8 cellular contexts compared by ENCODE assay signal in genomic region chr9:107487521-107488399, GRCh38.
A peak's percentile ranks its signal among the peaks of the same experiment; 100 is the strongest.
DNase-seq lines count a peak whose midpoint lies in the region; ATAC-seq and TF ChIP-seq lines count a peak whose summit lies in the region.

No MANE protein-coding gene starts in this region.

- TF ChIP-seq CTCF in GM12874 (IDR thresholded peaks at IDR 0.05; ENCODE audit: insufficient read depth, low read depth, low read length), result peak; percentile 60

- H3K27me3 ChIP-seq in mucosa of rectum (ENCODE audit: control insufficient read depth in 2 of 2, insufficient read depth in 2 of 2, low read length in 2 of 2), result peaks cover 0 to 3% of the 10 kb centered on the region in 2 donors

- peaks cover 5 to 16% of the 10 kb centered on the region in 2 donors for H3K4me1 ChIP-seq in mucosa of rectum (ENCODE audit: control insufficient read depth in 2 of 2, insufficient read depth in 2 of 2, low read length in 2 of 2)

- H3K9me3 ChIP-seq in mucosa of rectum (ENCODE audit: control insufficient read depth in 2 of 2, low read length in 2 of 2), result no peaks in the 10 kb centered on the region

- peak; percentile 82 for DNase-seq in NOMO-1 treated with DMSO at 0.1 percent for 48 hours (lab: John Stamatoyannopoulos, UW; ENCODE audit: unreplicated experiment)
- no peak for DNase-seq in epithelial cell of prostate (ENCODE audit: low read depth, low spot score)
- DNase-seq in NCI-H345 treated with DMSO at 0.1 percent for 48 hours (lab: John Stamatoyannopoulos, UW; ENCODE audit: unreplicated experiment), result no peak

- H3K9ac ChIP-seq in mucosa of rectum (ENCODE audit: low read depth in 1 of 2, low read length in 2 of 2), result peak overlapping the region; percentile 97 to 99

- ATAC-seq in HG02970 (IDR thresholded peaks at IDR 0.05; ENCODE audit: low FRiP score, unreplicated experiment) (no peak), GM21528 (IDR thresholded peaks at IDR 0.05; ENCODE audit: low FRiP score, unreplicated experiment) (no peak), GM19035 (IDR thresholded peaks at IDR 0.05; ENCODE audit: unreplicated experiment) (no peak)

- H3K4me3 ChIP-seq in mucosa of rectum (ENCODE audit: low read length in 2 of 2), result peak overlapping the region; percentile 89 to 98

- H3K27ac ChIP-seq in epithelial cell of prostate, result peak overlapping the region; percentile 75
- H3K27ac ChIP-seq in mucosa of rectum (ENCODE audit: low read depth in 2 of 2, low read length in 2 of 2), result peak overlapping the region; percentile 95 to 97

- peaks cover 13 to 35% of the 10 kb centered on the region in 2 donors for H3K36me3 ChIP-seq in mucosa of rectum (ENCODE audit: control insufficient read depth in 2 of 2, insufficient read depth in 2 of 2, low read length in 2 of 2)
